1 cellular context compared by ENCODE assay signal in genomic region chr11:75429641-75429901, GRCh38.
TF ChIP-seq lines count a peak whose summit lies in the region.

No MANE protein-coding gene starts in this region.

TF ChIP-seq in K562, 482 proteins besides CTCF, POLR2A, EP300 and RAD21:
- TF ChIP-seq PREB (CRISPR knock-in tag; IDR thresholded peaks at IDR 0.05) (no peak), NFRKB (IDR thresholded peaks at IDR 0.05; ENCODE audit: low read depth) (no peak), ATF1 (CRISPR knock-in tag; IDR thresholded peaks at IDR 0.05) (no peak), ATF1 (tag; IDR thresholded peaks at IDR 0.05) (no peak), KAT7 (CRISPR knock-in tag; IDR thresholded peaks at IDR 0.05; ENCODE audit: borderline replicate concordance) (no peak)
- TF ChIP-seq, protein P1, sequence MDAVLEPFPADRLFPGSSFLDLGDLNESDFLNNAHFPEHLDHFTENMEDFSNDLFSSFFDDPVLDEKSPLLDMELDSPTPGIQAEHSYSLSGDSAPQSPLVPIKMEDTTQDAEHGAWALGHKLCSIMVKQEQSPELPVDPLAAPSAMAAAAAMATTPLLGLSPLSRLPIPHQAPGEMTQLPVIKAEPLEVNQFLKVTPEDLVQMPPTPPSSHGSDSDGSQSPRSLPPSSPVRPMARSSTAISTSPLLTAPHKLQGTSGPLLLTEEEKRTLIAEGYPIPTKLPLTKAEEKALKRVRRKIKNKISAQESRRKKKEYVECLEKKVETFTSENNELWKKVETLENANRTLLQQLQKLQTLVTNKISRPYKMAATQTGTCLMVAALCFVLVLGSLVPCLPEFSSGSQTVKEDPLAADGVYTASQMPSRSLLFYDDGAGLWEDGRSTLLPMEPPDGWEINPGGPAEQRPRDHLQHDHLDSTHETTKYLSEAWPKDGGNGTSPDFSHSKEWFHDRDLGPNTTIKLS (IDR thresholded peaks at IDR 0.05; ENCODE audit: borderline replicate concordance, low read depth), result no peak
- TF ChIP-seq, protein P2, sequence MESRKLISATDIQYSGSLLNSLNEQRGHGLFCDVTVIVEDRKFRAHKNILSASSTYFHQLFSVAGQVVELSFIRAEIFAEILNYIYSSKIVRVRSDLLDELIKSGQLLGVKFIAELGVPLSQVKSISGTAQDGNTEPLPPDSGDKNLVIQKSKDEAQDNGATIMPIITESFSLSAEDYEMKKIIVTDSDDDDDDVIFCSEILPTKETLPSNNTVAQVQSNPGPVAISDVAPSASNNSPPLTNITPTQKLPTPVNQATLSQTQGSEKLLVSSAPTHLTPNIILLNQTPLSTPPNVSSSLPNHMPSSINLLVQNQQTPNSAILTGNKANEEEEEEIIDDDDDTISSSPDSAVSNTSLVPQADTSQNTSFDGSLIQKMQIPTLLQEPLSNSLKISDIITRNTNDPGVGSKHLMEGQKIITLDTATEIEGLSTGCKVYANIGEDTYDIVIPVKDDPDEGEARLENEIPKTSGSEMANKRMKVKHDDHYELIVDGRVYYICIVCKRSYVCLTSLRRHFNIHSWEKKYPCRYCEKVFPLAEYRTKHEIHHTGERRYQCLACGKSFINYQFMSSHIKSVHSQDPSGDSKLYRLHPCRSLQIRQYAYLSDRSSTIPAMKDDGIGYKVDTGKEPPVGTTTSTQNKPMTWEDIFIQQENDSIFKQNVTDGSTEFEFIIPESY (CRISPR knock-in tag; IDR thresholded peaks at IDR 0.05), result peak; percentile 83; the same call in 1 of the 2 replicates
TF ChIP-seq in K562: peak in this region for 1.
